In the genomic region with DNA sequence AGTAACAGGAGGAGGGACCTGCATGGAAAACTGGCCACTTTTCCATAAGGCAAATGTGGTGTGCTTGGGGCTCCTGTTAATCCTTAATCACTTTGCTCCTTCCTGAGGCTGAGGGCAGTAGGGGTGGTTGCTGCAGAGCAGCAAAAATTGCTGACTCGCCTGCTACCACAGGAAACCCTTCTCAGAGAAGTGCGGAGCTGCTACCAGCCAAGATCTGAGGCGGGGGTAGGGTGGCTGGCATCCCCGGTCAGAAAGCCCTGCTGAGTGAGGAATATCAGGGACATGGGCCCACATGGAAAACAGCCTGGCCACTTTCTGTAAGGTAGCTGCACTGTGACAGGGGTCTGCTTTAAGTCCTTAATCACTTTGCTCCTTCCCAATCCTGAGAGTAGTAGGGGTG, we compare ENCODE assay signal across 24 cellular contexts.
DNase-seq lines count a peak whose midpoint lies in the region; ATAC-seq, FAIRE-seq and TF ChIP-seq lines count a peak whose summit lies in the region.
"Had no signal": no experiment of that assay in that cellular context is flagged by ENCODE, and none has a peak within 500 bp of the region (broad histone marks: within the 10 kb centered on the region; RNA-seq: fewer than 3 reads in every experiment).

No MANE protein-coding gene starts in this region.

- H4K20me1 ChIP-seq in GM23338 (replicated peaks; ENCODE audit: insufficient read depth) (no peaks in the 10 kb centered on the region), H1 (replicated peaks in 1 of 2; ENCODE audit: control insufficient read depth in 1 of 2, insufficient read depth in 2 of 2, low read length in 2 of 2) (no peaks in the 10 kb centered on the region)

- no peak overlapping the region for H3K4ac ChIP-seq in H1 (replicated peaks; ENCODE audit: insufficient read length, low read depth, low read length)

- DNase-seq in GM23338 (ENCODE audit: low spot score) (no peak), SK-N-MC (ENCODE audit: low read depth, low spot score) (no peak), H1 (ENCODE audit: low read depth in 1 of 2, low spot score in 2 of 2) (no peak), mesenteric fat pad (ENCODE audit: low spot score) (peak; percentile 88), Right ventricle myocardium superior (no peak), mesothelial cell of epicardium (ENCODE audit: low spot score in 2 of 2, unreplicated experiment in 2 of 2) (no peak)
- DNase-seq: 8988T; ACHN; C1 segment of cervical spinal cord; Calu3; CD4-positive, alpha-beta memory T cell; COR-L47; DMS53; DMS79 treated with DMSO at 0.1 percent for 48 hours; GF-D8; GM23248; HFFc6 had no signal

- H3K23ac ChIP-seq in H1 (ENCODE audit: insufficient read length): no peak overlapping the region

- no peak overlapping the region for H3K14ac ChIP-seq in H1 (ENCODE audit: insufficient read length)

- intact Hi-C loops in Right ventricle myocardium superior (cut with DNase I): no loop called here

- H3K4me3 Mint-ChIP-seq in GM23338: no peak overlapping the region
- no peak overlapping the region for H3K4me3 Mint-ChIP-seq in mesothelial cell of epicardium
- H3K4me3 Mint-ChIP-seq: CD4-positive, alpha-beta memory T cell; HFFc6 had no signal

- no peak overlapping the region for H2BK120ac ChIP-seq in H1 (replicated peaks; ENCODE audit: low read depth, low read length)

- no peak for TF ChIP-seq EP300 in H1 (IDR thresholded peaks at IDR 0.05; ENCODE audit: borderline replicate concordance in 1 of 2, low read depth in 2 of 2, low read length in 2 of 2)

- H3K4me1 Mint-ChIP-seq in GM23338: peaks cover 10% of the 10 kb centered on the region
- H3K4me1 Mint-ChIP-seq in mesothelial cell of epicardium: no peaks in the 10 kb centered on the region
- H3K4me1 Mint-ChIP-seq: CD4-positive, alpha-beta memory T cell had no signal

- no peak overlapping the region for H2BK15ac ChIP-seq in H1 (ENCODE audit: low read length)

- H3K36me3 Mint-ChIP-seq in GM23338 (ENCODE audit: low read depth) (peaks cover 9% of the 10 kb centered on the region), mesothelial cell of epicardium (no peaks in the 10 kb centered on the region)
- H3K36me3 Mint-ChIP-seq: CD4-positive, alpha-beta memory T cell had no signal

- no peaks in the 10 kb centered on the region for H3F3A ChIP-seq in GM23338 (replicated peaks; ENCODE audit: low read depth)

- no peaks in the 10 kb centered on the region for H3K79me2 ChIP-seq in GM23338 (replicated peaks; ENCODE audit: insufficient read depth)
- no peaks in the 10 kb centered on the region for H3K79me2 ChIP-seq in H1 (ENCODE audit: control insufficient read depth in 1 of 2, insufficient read depth in 2 of 2, low read length in 2 of 2)

- no peaks in the 10 kb centered on the region for H3K27me3 ChIP-seq in GM23338 (ENCODE audit: insufficient read depth)
- H3K27me3 ChIP-seq in H1 (replicated peaks in 1 of 4; ENCODE audit: control insufficient read depth in 3 of 4, extremely low read depth in 1 of 4, insufficient read depth in 3 of 4, low read length in 3 of 4): no peaks in the 10 kb centered on the region

- no peak for TF ChIP-seq CTCF in GM23338 (conservative IDR thresholded peaks at IDR 0.05; ENCODE audit: low read depth in 2 of 2)
- no peak for TF ChIP-seq CTCF in H1 (IDR thresholded peaks at IDR 0.05; ENCODE audit: control extremely low read depth in 1 of 3, insufficient read depth in 1 of 3, low read depth in 1 of 3, low read length in 3 of 3)
- no peak for TF ChIP-seq CTCF in mesothelial cell of epicardium (IDR thresholded peaks at IDR 0.05; ENCODE audit: unreplicated experiment)

- H3K9me3 Mint-ChIP-seq in GM23338 (peaks cover 44% of the 10 kb centered on the region), mesothelial cell of epicardium (no peaks in the 10 kb centered on the region)

- no peak overlapping the region for H3K4me2 ChIP-seq in GM23338
- H3K4me2 ChIP-seq in H1 (ENCODE audit: insufficient read depth in 1 of 2, low read depth in 2 of 2, low read length in 2 of 2): no peak overlapping the region
- H3K4me2 ChIP-seq: A549 had no signal

- H4K91ac ChIP-seq in H1 (replicated peaks; ENCODE audit: insufficient read length, low read length): no peak overlapping the region

- H3K9ac ChIP-seq in SK-N-MC (ENCODE audit: insufficient read length) (no peak overlapping the region), H1 (replicated peaks in 1 of 4; ENCODE audit: extremely low read depth in 1 of 4, low read depth in 3 of 4, low read length in 3 of 4) (no peak overlapping the region)
- H3K9ac ChIP-seq: GM23248 had no signal

- H3K27ac Mint-ChIP-seq in GM23338: no peak overlapping the region
- H3K27ac Mint-ChIP-seq in mesothelial cell of epicardium: no peak overlapping the region
- H3K27ac Mint-ChIP-seq: CD4-positive, alpha-beta memory T cell; HFFc6 had no signal

- H3K18ac ChIP-seq in H1 (ENCODE audit: extremely low read depth, low read length): no peak overlapping the region

- H2AK5ac ChIP-seq in H1 (ENCODE audit: low read depth, low read length): no peak overlapping the region

- no peak for TF ChIP-seq RAD21 in H1 (IDR thresholded peaks at IDR 0.05 in 1 of 2, conservative IDR thresholded peaks at IDR 0.05 in 1 of 2; ENCODE audit: low read depth in 2 of 2, low read length in 2 of 2)

- ATAC-seq in GM23338: no peak
- no peak for ATAC-seq in GM18873 (IDR thresholded peaks at IDR 0.05; ENCODE audit: low FRiP score, unreplicated experiment)
- no peak for ATAC-seq in Right ventricle myocardium superior (ENCODE audit: poor library complexity)
- no peak for ATAC-seq in HG03469 (IDR thresholded peaks at IDR 0.05; ENCODE audit: unreplicated experiment)
- ATAC-seq: A549 had no signal

- no peaks in the 10 kb centered on the region for H3K9me3 ChIP-seq in SK-N-MC (ENCODE audit: low read depth, low read length)
- no peaks in the 10 kb centered on the region; a peak in 1 of 4 replicates for H3K9me3 ChIP-seq in H1 (ENCODE audit: insufficient read depth in 2 of 2, low read depth in 1 of 2, low read length in 1 of 2)
- H3K9me3 ChIP-seq: A549, HAP-1 had no signal

- TF ChIP-seq POLR2A in H1 (IDR thresholded peaks at IDR 0.05; ENCODE audit: control extremely low read depth in 1 of 2, low read depth in 2 of 2, low read length in 2 of 2): no peak

- H3K79me1 ChIP-seq in H1 (ENCODE audit: low read depth, low read length): no peaks in the 10 kb centered on the region

- H3K4me1 ChIP-seq in GM23338 (ENCODE audit: insufficient read depth) (peaks cover 14% of the 10 kb centered on the region), H1 (replicated peaks in 1 of 4; ENCODE audit: control insufficient read depth in 3 of 4, insufficient read depth in 4 of 4, low read length in 3 of 4) (peaks cover 0 to 4% (median 0%) of the 10 kb centered on the region in 4 experiments; a peak in 1 of 7 replicates)
- H3K4me1 ChIP-seq: A549, HAP-1 had no signal

- H2BK20ac ChIP-seq in H1 (ENCODE audit: low read length): no peak overlapping the region

- POLR2A ChIA-PET in H1 (lab: Charles Lee; ENCODE audit: partially characterized antibody): no interaction called here

- H2AFZ ChIP-seq in GM23338 (0 out of 2 replicates have a peak overlapping the region, but pooled peaks have one; percentile 47), H1 (ENCODE audit: low read length) (peak overlapping the region; percentile 87; the same call in 1 of the 2 replicates)
- H2AFZ ChIP-seq: GM23248 had no signal

- H3K27me3 Mint-ChIP-seq in GM23338 (ENCODE audit: insufficient read depth, low read depth, poor library complexity): peaks cover 1% of the 10 kb centered on the region
- H3K27me3 Mint-ChIP-seq in mesothelial cell of epicardium (ENCODE audit: low read depth): no peaks in the 10 kb centered on the region

- peaks cover 22% of the 10 kb centered on the region for H3K9me2 ChIP-seq in GM23338 (ENCODE audit: insufficient read depth)

- no peak overlapping the region for H2BK5ac ChIP-seq in H1 (ENCODE audit: low read depth, low read length)

- H3K36me3 ChIP-seq in GM23338 (ENCODE audit: insufficient read depth) (no peaks in the 10 kb centered on the region; the same call in 1 of the 2 replicates), SK-N-MC (ENCODE audit: insufficient read depth, low read length) (no peaks in the 10 kb centered on the region), H1 (ENCODE audit: control insufficient read depth in 2 of 4, insufficient read depth in 4 of 4, low read length in 3 of 4) (no peaks in the 10 kb centered on the region)
- H3K36me3 ChIP-seq: HAP-1 had no signal

- H3K27ac ChIP-seq in GM23338 (ENCODE audit: low read depth) (no peak overlapping the region), SK-N-MC (no peak overlapping the region), H1 (ENCODE audit: low read depth, low read length) (no peak overlapping the region)
- H3K27ac ChIP-seq: A549, GM23248 had no signal

- FAIRE-seq in H1 (lab: Jason Lieb, UNC): no peak
- FAIRE-seq: A549, GM12891, GM18507, H54 had no signal

- no peak overlapping the region for H3K56ac ChIP-seq in H1 (replicated peaks; ENCODE audit: insufficient read length, low read depth, low read length)

- no peak overlapping the region for H3K4me3 ChIP-seq in GM23338
- peak overlapping the region; percentile 43 for H3K4me3 ChIP-seq in SK-N-MC
- no peak overlapping the region for H3K4me3 ChIP-seq in H1 (ENCODE audit: extremely low read depth in 1 of 4, insufficient read depth in 2 of 4, low read depth in 3 of 4, low read length in 4 of 4)
- H3K4me3 ChIP-seq: A549, GM23248, HAP-1 had no signal

- H4K8ac ChIP-seq in H1 (ENCODE audit: extremely low read depth, insufficient read depth, low read length): no peak overlapping the region

- H3K23me2 ChIP-seq in H1 (ENCODE audit: low read depth, low read length): no peaks in the 10 kb centered on the region

- CTCF ChIA-PET in H1 (lab: Charles Lee; ENCODE audit: partially characterized antibody): interaction anchor here (1.6 kb wide), 1 partner anchor 9 kb away, joined by 4 read pairs; no protein-coding TSS in a partner anchor

- H4K5ac ChIP-seq in H1 (ENCODE audit: insufficient read length, low read depth, low read length): no peak overlapping the region

- 85% methylated on average over 4 of the region's 4 CpGs; no CpG with 5 or more reads in 1 of the 2 experiments for WGBS in H1 (ENCODE audit: extremely low coverage in 1 of 2, insufficient coverage in 1 of 2, insufficient read length in 1 of 2, insufficient replicate concordance in 2 of 2, low coverage in 1 of 2, low lambda C conversion rate in 2 of 2, missing lambda C conversion rate in 1 of 2), 2 experiments

- H2BK12ac ChIP-seq in H1 (ENCODE audit: low read depth, low read length): no peak overlapping the region

TF ChIP-seq in GM23338, 12 proteins besides CTCF, POLR2A, EP300 and RAD21 (continues in another document):
- TF ChIP-seq EZH2 (IDR thresholded peaks at IDR 0.05; ENCODE audit: low read depth, unreplicated experiment): no peak

TF ChIP-seq in H1, 55 proteins besides CTCF, POLR2A, EP300 and RAD21:
- TF ChIP-seq BACH1 (IDR thresholded peaks at IDR 0.05; ENCODE audit: low read length) (peak; percentile 80), MAFK (IDR thresholded peaks at IDR 0.05; ENCODE audit: low read depth, low read length) (peak; percentile 17; the same call in 1 of the 2 replicates), GABPA (IDR thresholded peaks at IDR 0.05; ENCODE audit: borderline replicate concordance, insufficient read depth, low read length) (no peak)
TF ChIP-seq in H1: peak in this region for 2.
